17 cellular contexts compared by ENCODE assay signal in the genomic region with DNA sequence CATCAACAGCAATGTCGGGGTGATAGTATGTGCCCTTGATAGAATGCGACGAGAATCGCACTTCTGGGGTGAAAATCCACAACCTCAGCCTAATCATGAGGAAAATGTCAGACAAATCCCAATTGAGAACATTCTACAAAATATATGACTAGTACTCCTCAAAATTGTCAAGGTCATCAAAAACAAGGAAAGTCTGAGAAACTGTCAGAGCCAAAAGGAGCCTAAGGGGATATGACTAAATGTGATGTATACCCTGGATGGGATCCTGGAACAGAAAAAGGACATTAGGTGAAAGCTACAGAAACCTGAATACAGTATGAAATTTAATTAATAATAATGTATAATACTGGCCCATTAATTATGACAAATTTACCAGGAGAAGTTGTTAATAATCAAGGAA. TPM values are rescaled to one million over a fixed set of nuclear protein-coding genes. Genes with fewer than 3 reads are reported as not detected.
DNase-seq lines count a peak whose midpoint lies in the region; ATAC-seq, FAIRE-seq and TF ChIP-seq lines count a peak whose summit lies in the region.
"Had no signal": no experiment of that assay in that cellular context is flagged by ENCODE, and none has a peak within 500 bp of the region (broad histone marks: within the 10 kb centered on the region; RNA-seq: fewer than 3 reads in every experiment).

No MANE protein-coding gene starts in this region.

- FAIRE-seq in bronchial epithelial cell (lab: Jason Lieb, UNC) (no peak), keratinocyte (lab: Jason Lieb, UNC) (no peak)
- FAIRE-seq: GM18507, H54 had no signal

- H3K36me3 Mint-ChIP-seq in MCF 10A (ENCODE audit: insufficient read depth, unreplicated experiment), result no peaks in the 10 kb centered on the region
- H3K36me3 Mint-ChIP-seq: CD8-positive, alpha-beta memory T cell had no signal

- H3K9ac ChIP-seq in PC-3 (ENCODE audit: low read length) (no peak overlapping the region), keratinocyte (ENCODE audit: control insufficient read depth, extremely low read depth, insufficient read depth, low read length) (no peak overlapping the region)
- H3K9ac ChIP-seq: BLaER1 had no signal

- peak; percentile 40 for DNase-seq in MCF 10A (ENCODE audit: unreplicated experiment)
- DNase-seq in breast epithelium (ENCODE audit: low spot score in 2 of 2), result no peak
- peak; percentile 65 for DNase-seq in PC-3
- peak; percentile 55 for DNase-seq in bronchial epithelial cell (ENCODE audit: low read depth)
- no peak for DNase-seq in keratinocyte (ENCODE audit: low read depth, low spot score)
- no peak for DNase-seq in NCI-H1930 (lab: John Stamatoyannopoulos, UW)
- DNase-seq in PC-9, result no peak
- DNase-seq: AML-193; Caco-2; CD8-positive, alpha-beta memory T cell; DND-41 had no signal

- intact Hi-C loops in MCF 10A (cut with micrococcal nuclease) (no loop called here), breast epithelium (cut with DNase I; ENCODE audit: low total_unique reads) (no loop called here), PC-3 (cut with micrococcal nuclease) (loop anchor here (5.0 kb wide), 1 partner anchor 66 kb away; no protein-coding TSS in a partner anchor), PC-9 (cut with micrococcal nuclease; ENCODE audit: unreplicated experiment) (no loop called here)

- H3K4me3 Mint-ChIP-seq in MCF 10A (ENCODE audit: unreplicated experiment), result no peak overlapping the region
- H3K4me3 Mint-ChIP-seq: CD8-positive, alpha-beta memory T cell had no signal

- H3K4me1 ChIP-seq in breast epithelium (no peaks in the 10 kb centered on the region), PC-3 (ENCODE audit: insufficient read depth, low read length) (peaks cover 5% of the 10 kb centered on the region; the same call in 1 of the 2 replicates), keratinocyte (ENCODE audit: control insufficient read depth, extremely low read depth, insufficient read depth, low read length) (peaks cover 4% of the 10 kb centered on the region), PC-9 (replicated peaks; ENCODE audit: insufficient read depth) (no peaks in the 10 kb centered on the region)
- H3K4me1 ChIP-seq: BLaER1 had no signal

- H3K36me3 ChIP-seq in breast epithelium, result no peaks in the 10 kb centered on the region
- no peaks in the 10 kb centered on the region for H3K36me3 ChIP-seq in PC-3 (ENCODE audit: low read depth, low read length)
- no peaks in the 10 kb centered on the region for H3K36me3 ChIP-seq in bronchial epithelial cell (ENCODE audit: control insufficient read depth, insufficient read depth, low read length)
- H3K36me3 ChIP-seq in keratinocyte (ENCODE audit: control insufficient read depth in 2 of 2, extremely low read depth in 1 of 2, insufficient read depth in 2 of 2, low read length in 2 of 2), result no peaks in the 10 kb centered on the region
- H3K36me3 ChIP-seq in PC-9 (ENCODE audit: low read depth), result no peaks in the 10 kb centered on the region
- H3K36me3 ChIP-seq: BLaER1 had no signal

- POLR2A ChIA-PET in MCF 10A (lab: Yijun Ruan, JAX) (interaction anchor here (0.6 to 1.3 kb wide), 2 partner anchors 61 to 65 kb away, joined by 3 to 5 read pairs; no protein-coding TSS in a partner anchor), PC-3 (lab: Charles Lee; ENCODE audit: unreplicated experiment) (interaction anchor here (0.8 kb wide), 1 partner anchor 9 kb away, joined by 3 read pairs; no protein-coding TSS in a partner anchor), PC-9 (lab: Charles Lee; ENCODE audit: unreplicated experiment) (no interaction called here)

- no peaks in the 10 kb centered on the region for H3K9me1 ChIP-seq in keratinocyte (ENCODE audit: control insufficient read depth, extremely low read depth, insufficient read depth, low read length)

- H3F3A ChIP-seq in PC-3 (ENCODE audit: low read length, unreplicated experiment) (no peaks in the 10 kb centered on the region), PC-9 (ENCODE audit: insufficient read depth, low read depth) (0 out of 2 replicates have a peak, but pooled peaks cover 4% of the 10 kb centered on the region)

- H3K4me3 ChIP-seq in breast epithelium, result no peak overlapping the region
- H3K4me3 ChIP-seq in PC-3 (ENCODE audit: low read length), result no peak overlapping the region
- H3K4me3 ChIP-seq in bronchial epithelial cell (ENCODE audit: low read depth, low read length), result no peak overlapping the region
- H3K4me3 ChIP-seq in keratinocyte (ENCODE audit: control insufficient read depth in 2 of 3, extremely low read depth in 1 of 3, insufficient read depth in 2 of 3, low read depth in 1 of 3, low read length in 3 of 3), result no peak overlapping the region
- no peak overlapping the region for H3K4me3 ChIP-seq in PC-9
- H3K4me3 ChIP-seq: BLaER1 had no signal

- no peaks in the 10 kb centered on the region for H3K9me3 Mint-ChIP-seq in MCF 10A (ENCODE audit: unreplicated experiment)
- H3K9me3 Mint-ChIP-seq: CD8-positive, alpha-beta memory T cell had no signal

- no peaks in the 10 kb centered on the region for H3K4me1 Mint-ChIP-seq in MCF 10A (ENCODE audit: insufficient read depth, unreplicated experiment)
- H3K4me1 Mint-ChIP-seq: CD8-positive, alpha-beta memory T cell had no signal

- no peaks in the 10 kb centered on the region for H4K20me1 ChIP-seq in PC-3 (ENCODE audit: low read length)
- no peaks in the 10 kb centered on the region for H4K20me1 ChIP-seq in keratinocyte (ENCODE audit: control insufficient read depth, extremely low read depth, insufficient read depth, low read length)
- H4K20me1 ChIP-seq in PC-9 (ENCODE audit: insufficient read depth), result no peaks in the 10 kb centered on the region
- H4K20me1 ChIP-seq: BLaER1 had no signal

- ATAC-seq in PC-3 (peak; percentile 82), HG02973 (IDR thresholded peaks at IDR 0.05; ENCODE audit: unreplicated experiment) (no peak)
- ATAC-seq: HCT116 had no signal

- H3K79me2 ChIP-seq in PC-3 (ENCODE audit: low read length), result no peaks in the 10 kb centered on the region
- no peaks in the 10 kb centered on the region for H3K79me2 ChIP-seq in keratinocyte (ENCODE audit: control insufficient read depth, insufficient read depth, low read length)
- H3K79me2 ChIP-seq in PC-9 (ENCODE audit: low read depth), result no peaks in the 10 kb centered on the region

- H2AFZ ChIP-seq in PC-3 (ENCODE audit: low read length) (no peak overlapping the region), keratinocyte (ENCODE audit: control insufficient read depth, low read length) (no peak overlapping the region), PC-9 (no peak overlapping the region)

- H3K27me3 Mint-ChIP-seq in MCF 10A (ENCODE audit: insufficient read depth, unreplicated experiment), result no peaks in the 10 kb centered on the region

- H3K9me2 ChIP-seq in PC-3 (replicated peaks; ENCODE audit: low read length), result no peaks in the 10 kb centered on the region
- H3K9me2 ChIP-seq in PC-9 (ENCODE audit: insufficient read depth), result no peaks in the 10 kb centered on the region

- no peak for TF ChIP-seq POLR2A in breast epithelium (IDR thresholded peaks at IDR 0.05)

- no peak for TF ChIP-seq CTCF in MCF 10A (IDR thresholded peaks at IDR 0.05; ENCODE audit: unreplicated experiment)
- TF ChIP-seq CTCF in breast epithelium (IDR thresholded peaks at IDR 0.05), result no peak
- TF ChIP-seq CTCF in PC-3 (conservative IDR thresholded peaks at IDR 0.05; ENCODE audit: low read depth, low read length), result no peak
- TF ChIP-seq CTCF in bronchial epithelial cell (IDR thresholded peaks at IDR 0.05; ENCODE audit: insufficient read depth, low read length, severe bottlenecking), result no peak
- no peak for TF ChIP-seq CTCF in keratinocyte (optimal IDR thresholded peaks at IDR 0.05 in 1 of 3, IDR thresholded peaks at IDR 0.05 in 1 of 3, conservative IDR thresholded peaks at IDR 0.05 in 1 of 3; ENCODE audit: extremely low read depth in 1 of 3, insufficient read depth in 2 of 3, low read length in 3 of 3)
- TF ChIP-seq CTCF in PC-9 (conservative IDR thresholded peaks at IDR 0.05), result no peak

- no peak overlapping the region for H3K27ac Mint-ChIP-seq in MCF 10A (ENCODE audit: low read depth, unreplicated experiment)
- H3K27ac Mint-ChIP-seq: CD8-positive, alpha-beta memory T cell had no signal

- H3K4me2 ChIP-seq in PC-3 (ENCODE audit: low read length) (no peak overlapping the region), keratinocyte (ENCODE audit: control insufficient read depth, extremely low read depth, insufficient read depth, low read depth, low read length) (peak overlapping the region; percentile 41), PC-9 (no peak overlapping the region)
- H3K4me2 ChIP-seq: BLaER1 had no signal

- BruUV-seq in MCF 10A (replicated peaks; lab: Mats Ljungman, UMichigan) (no TSS peak), PC-3 (replicated peaks; lab: Mats Ljungman, UMichigan) (no TSS peak), PC-9 (replicated peaks; lab: Mats Ljungman, UMichigan) (no TSS peak)

- dilution Hi-C loops in keratinocyte (cut with MboI; ENCODE audit: extremely low pct_ligation_motif_present, low sequenced_read_pairs), result no loop called here

- H3K9me3 ChIP-seq in breast epithelium, result no peaks in the 10 kb centered on the region
- no peaks in the 10 kb centered on the region for H3K9me3 ChIP-seq in PC-3 (ENCODE audit: low read length)
- H3K9me3 ChIP-seq in keratinocyte (ENCODE audit: control insufficient read depth, low read depth, low read length), result no peaks in the 10 kb centered on the region
- H3K9me3 ChIP-seq in PC-9 (ENCODE audit: insufficient read depth, low read depth), result no peaks in the 10 kb centered on the region
- H3K9me3 ChIP-seq: BLaER1, Caco-2 had no signal

- no peaks in the 10 kb centered on the region for H3K27me3 ChIP-seq in breast epithelium
- 0 out of 2 replicates have a peak, but pooled peaks cover under 1% of the 10 kb centered on the region for H3K27me3 ChIP-seq in PC-3 (ENCODE audit: low read length)
- H3K27me3 ChIP-seq in bronchial epithelial cell (ENCODE audit: control insufficient read depth, insufficient read depth, low read length), result no peaks in the 10 kb centered on the region
- H3K27me3 ChIP-seq in keratinocyte (ENCODE audit: control insufficient read depth, extremely low read depth, insufficient read depth, low read length), result peaks cover 4% of the 10 kb centered on the region
- no peaks in the 10 kb centered on the region for H3K27me3 ChIP-seq in PC-9 (ENCODE audit: insufficient read depth, low read depth)
- H3K27me3 ChIP-seq: BLaER1 had no signal

- H3K27ac ChIP-seq in breast epithelium (no peak overlapping the region), PC-3 (ENCODE audit: low read length) (no peak overlapping the region), keratinocyte (ENCODE audit: control insufficient read depth, insufficient read depth, low read length) (no peak overlapping the region), PC-9 (no peak overlapping the region)
- H3K27ac ChIP-seq: 22Rv1, BLaER1 had no signal

- CTCF ChIA-PET in MCF 10A (lab: Yijun Ruan, JAX) (interaction anchor here (2.0 kb wide), 1 partner anchor 81 kb away, joined by 7 read pairs; no protein-coding TSS in a partner anchor), PC-3 (lab: Charles Lee) (no interaction called here), PC-9 (lab: Charles Lee) (no interaction called here)

RNA-seq across cellular contexts. Expression of a gene that starts 7.6 kb away (rescaled TPM):
- total RNA-seq in MCF 10A (2022) (0.29 and 0.49 TPM in 2 replicates), breast epithelium (10 to 100 TPM in 2 of 3 donors, 1 to 10 TPM in 1; 1.6 to 17.7 (median 11.5) TPM), PC-3 (2014; rRNA removed) (not detected in 2 replicates), bronchial epithelial cell (0.38 and 0.53 TPM in 2 replicates), PC-9 (2021) (0.73 and 0.98 TPM in 2 replicates)
- polyA plus RNA-seq in keratinocyte, result 0.08 to 0.82 TPM (median 0.30 TPM) in 3 replicates
- 0.26 TPM for polyA plus RNA-seq in keratinocyte (2011; ENCODE audit: low read depth)
- polyA plus RNA-seq in keratinocyte (2011; cell fraction: cytosol; rRNA removed), result 0.01 and 0.07 TPM in 2 replicates
- polyA plus RNA-seq in keratinocyte (2011; cell fraction: nucleus; rRNA removed), result 0.55 and 1.4 TPM in 2 replicates
- polyA plus RNA-seq in keratinocyte (2012; ENCODE audit: low replicate concordance), result 0.28 TPM in 1 of 2 replicates, not detected in the other
- polyA minus RNA-seq in keratinocyte, result 2.0 to 3.1 TPM in 2 of 3 replicates, not detected in the other
- 2.1 TPM for polyA minus RNA-seq in keratinocyte (2011; cell fraction: cytosol; rRNA and poly(A)+ RNA removed)
- 0.53 and 2.8 TPM in 2 replicates for polyA minus RNA-seq in keratinocyte (2011; cell fraction: nucleus; rRNA and poly(A)+ RNA removed)
- polyA plus RNA-seq: CD8-positive, alpha-beta memory T cell had no signal

Comparison
In these comparisons a context has a peak if more than half of its experiments do, and no peak if none do; other contexts are left out.
1. DNase-seq: peak in MCF 10A (single experiment), PC-3 (single experiment) and bronchial epithelial cell (single experiment); none in breast epithelium (0 of 2), keratinocyte (single experiment), NCI-H1930 (0 of 2) and PC-9 (0 of 2).